12 cellular contexts compared by ENCODE assay signal in genomic region chr15:36590838-36591237, GRCh38. TPM values are rescaled to one million over a fixed set of nuclear protein-coding genes. Genes with fewer than 3 reads are reported as not detected.
DNase-seq lines count a peak whose midpoint lies in the region; ATAC-seq and TF ChIP-seq lines count a peak whose summit lies in the region.
"Had no signal": no experiment of that assay in that cellular context is flagged by ENCODE, and none has a peak within 500 bp of the region (broad histone marks: within the 10 kb centered on the region; RNA-seq: fewer than 3 reads in every experiment).

No MANE protein-coding gene starts in this region.

- CTCF ChIA-PET in naive thymus-derived CD4-positive, alpha-beta T cell (lab: Charles Lee) = no interaction called here

- H3K4me1 ChIP-seq in naive thymus-derived CD4-positive, alpha-beta T cell (ENCODE audit: control insufficient read depth in 2 of 2, insufficient read depth in 2 of 2, low read length in 2 of 2) = peaks cover 0 to 9% of the 10 kb centered on the region in 2 donors
- H3K4me1 ChIP-seq: prostate gland had no signal

- no peak overlapping the region for H3K27ac Mint-ChIP-seq in activated T-cell treated with anti-CD3 and anti-CD28 coated beads, Interleukin-2, amount 50 U/mL, for 72 hours
- no peak overlapping the region for H3K27ac Mint-ChIP-seq in naive thymus-derived CD4-positive, alpha-beta T cell

- H3K27ac ChIP-seq in naive thymus-derived CD4-positive, alpha-beta T cell (ENCODE audit: low read depth, low read length) = no peak overlapping the region
- H3K27ac ChIP-seq: prostate gland had no signal

- no peaks in the 10 kb centered on the region for H3K9me3 ChIP-seq in naive thymus-derived CD4-positive, alpha-beta T cell (ENCODE audit: control insufficient read depth in 2 of 3, low read length in 3 of 3)
- H3K9me3 ChIP-seq: mucosa of descending colon, prostate gland had no signal

- intact Hi-C loops in naive thymus-derived CD4-positive, alpha-beta T cell (cut with micrococcal nuclease) = no loop called here

- no peaks in the 10 kb centered on the region for H3K27me3 ChIP-seq in naive thymus-derived CD4-positive, alpha-beta T cell (ENCODE audit: control insufficient read depth in 2 of 2, insufficient read depth in 2 of 2, low read length in 2 of 2)

- in situ Hi-C loops in astrocyte of the spinal cord (cut with HindIII; ENCODE audit: low sequenced_read_pairs) = no loop called here

- no peak for TF ChIP-seq CTCF in astrocyte of the spinal cord (IDR thresholded peaks at IDR 0.05; ENCODE audit: low read depth, low read length)

- H3K9me3 Mint-ChIP-seq in activated T-cell treated with anti-CD3 and anti-CD28 coated beads, Interleukin-2, amount 50 U/mL, for 72 hours = no peaks in the 10 kb centered on the region
- H3K9me3 Mint-ChIP-seq in naive thymus-derived CD4-positive, alpha-beta T cell = no peaks in the 10 kb centered on the region

- H3K4me3 Mint-ChIP-seq in activated T-cell treated with anti-CD3 and anti-CD28 coated beads, Interleukin-2, amount 50 U/mL, for 72 hours = no peak overlapping the region
- H3K4me3 Mint-ChIP-seq in naive thymus-derived CD4-positive, alpha-beta T cell = no peak overlapping the region

- no peaks in the 10 kb centered on the region for H3K27me3 Mint-ChIP-seq in activated T-cell treated with anti-CD3 and anti-CD28 coated beads, Interleukin-2, amount 50 U/mL, for 72 hours (ENCODE audit: low read depth)
- no peaks in the 10 kb centered on the region for H3K27me3 Mint-ChIP-seq in naive thymus-derived CD4-positive, alpha-beta T cell

- H3K4me1 Mint-ChIP-seq in activated T-cell treated with anti-CD3 and anti-CD28 coated beads, Interleukin-2, amount 50 U/mL, for 72 hours (ENCODE audit: low read depth) = peaks cover 15% of the 10 kb centered on the region
- H3K4me1 Mint-ChIP-seq in naive thymus-derived CD4-positive, alpha-beta T cell = peaks cover 0 to 15% (median 10%) of the 10 kb centered on the region in 7 donors

- ATAC-seq in activated T-cell treated with anti-CD3 and anti-CD28 coated beads, Interleukin-2, amount 50 U/mL, for 72 hours (replicated peaks in 1 of 2) = peak; percentile 80 to 86
- no peak for ATAC-seq in naive thymus-derived CD4-positive, alpha-beta T cell
- ATAC-seq: mucosa of descending colon had no signal

- DNase-seq in activated T-cell treated with anti-CD3 and anti-CD28 coated beads, Interleukin-2, amount 50 U/mL, for 72 hours = no peak
- DNase-seq in activated T-cell treated with anti-CD3 and anti-CD28 coated beads for 4 hours (no peak), HT-29 (ENCODE audit: low spot score) (peak; percentile 76), astrocyte of the spinal cord (ENCODE audit: low read depth, low spot score) (peak; percentile 89), skeletal muscle cell (ENCODE audit: low read depth) (peak; percentile 60), mesenteric fat pad (ENCODE audit: low spot score) (no peak), NK-92 (lab: John Stamatoyannopoulos, UW; ENCODE audit: unreplicated experiment) (no peak)
- DNase-seq in naive thymus-derived CD4-positive, alpha-beta T cell = no peak
- DNase-seq: amygdala, mucosa of descending colon, NCI-H2029 had no signal

- no peaks in the 10 kb centered on the region for H3K36me3 ChIP-seq in naive thymus-derived CD4-positive, alpha-beta T cell (ENCODE audit: control insufficient read depth in 2 of 3, insufficient read depth in 3 of 3, low read length in 3 of 3)
- H3K36me3 ChIP-seq: prostate gland had no signal

- H3K4me3 ChIP-seq in astrocyte of the spinal cord (ENCODE audit: low read depth, low read length) (no peak overlapping the region), skeletal muscle cell (ENCODE audit: low read depth, low read length) (no peak overlapping the region)
- no peak overlapping the region for H3K4me3 ChIP-seq in naive thymus-derived CD4-positive, alpha-beta T cell (ENCODE audit: low read length)
- H3K4me3 ChIP-seq: mucosa of descending colon, prostate gland had no signal

- no peaks in the 10 kb centered on the region for H3K36me3 Mint-ChIP-seq in activated T-cell treated with anti-CD3 and anti-CD28 coated beads, Interleukin-2, amount 50 U/mL, for 72 hours (ENCODE audit: insufficient read depth in 2 of 2)
- H3K36me3 Mint-ChIP-seq in naive thymus-derived CD4-positive, alpha-beta T cell = peaks cover 0 to 9% (median 4%) of the 10 kb centered on the region in 5 donors

- POLR2A ChIA-PET in naive thymus-derived CD4-positive, alpha-beta T cell (lab: Charles Lee) = interaction anchor here (0.7 to 1.8 kb wide), 2 partner anchors 9 to 1643 kb away, joined by 3 to 5 read pairs; no protein-coding TSS in a partner anchor

RNA-seq across cellular contexts. Expression of gene CDIN1, which starts 11.4 kb away (rescaled TPM):
- total RNA-seq in activated T-cell treated with anti-CD3 and anti-CD28 coated beads, Interleukin-2, amount 50 U/mL, for 72 hours = 10 to 100 TPM in 1 of 2 donors, 1 to 10 TPM in 1; 9.1 to 17.6 TPM
- 29.7 and 30.9 TPM in 2 replicates for total RNA-seq in HT-29 (2014; rRNA removed; shearing (Covaris generic))
- 6.0 TPM for total RNA-seq in mesenteric fat pad
- 10 to 100 TPM in 1 of 5 experiments, 1 to 10 TPM in 4; 4.2 to 10.4 (median 6.0) TPM for total RNA-seq in naive thymus-derived CD4-positive, alpha-beta T cell
- polyA plus RNA-seq in naive thymus-derived CD4-positive, alpha-beta T cell = 1 to 10 TPM; 3.3 to 5.7 TPM

Comparison
In these comparisons a context has a peak if more than half of its experiments do, and no peak if none do; other contexts are left out.
1. DNase-seq: peak in HT-29 (single experiment), astrocyte of the spinal cord (single experiment) and skeletal muscle cell (single experiment); none in activated T-cell treated with anti-CD3 and anti-CD28 coated beads, Interleukin-2, amount 50 U/mL, for 72 hours (0 of 2), activated T-cell treated with anti-CD3 and anti-CD28 coated beads for 4 hours (single experiment), mesenteric fat pad (single experiment), naive thymus-derived CD4-positive, alpha-beta T cell (0 of 9) and NK-92 (single experiment).